Comparison of ENCODE assay signal across 30 cellular contexts in the genomic region with DNA sequence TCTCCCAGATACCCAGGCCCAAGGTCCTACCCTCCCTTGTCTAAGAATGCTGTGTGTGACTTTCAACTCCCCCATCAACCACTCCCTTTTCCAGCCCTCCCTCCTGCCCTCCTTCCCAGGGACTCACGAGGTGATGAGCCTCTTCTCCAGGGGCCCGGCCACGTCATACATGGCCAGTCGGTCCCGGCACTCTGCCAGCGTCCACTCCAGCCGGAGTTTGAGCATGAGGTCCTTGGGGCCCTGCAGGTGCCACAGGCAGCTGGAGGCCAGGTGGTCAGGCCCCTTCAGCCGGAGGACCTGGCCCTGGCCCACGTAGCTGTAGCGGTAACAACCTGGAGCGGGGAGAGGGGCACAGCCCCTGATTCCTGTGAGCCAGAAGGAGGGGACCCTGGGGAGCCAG. TPM values are rescaled to one million over a fixed set of nuclear protein-coding genes. Genes with fewer than 3 reads are reported as not detected.
DNase-seq lines count a peak whose midpoint lies in the region; ATAC-seq and TF ChIP-seq lines count a peak whose summit lies in the region.
"Had no signal": no experiment of that assay in that cellular context is flagged by ENCODE, and none has a peak within 500 bp of the region (broad histone marks: within the 10 kb centered on the region; RNA-seq: fewer than 3 reads in every experiment).

No MANE protein-coding gene starts in this region.

- H3K36me3 Mint-ChIP-seq in stimulated activated effector memory CD8-positive, alpha-beta T cell treated with anti-CD3 and anti-CD28 coated beads, Interleukin-12 subunit alpha, Interleukin-12 subunit beta, amount 100 ng/mL, for 72 hours: peaks cover 60% of the 10 kb centered on the region
- H3K36me3 Mint-ChIP-seq: activated naive CD4-positive, alpha-beta T cell treated with anti-CD3 and anti-CD28 coated beads, Interleukin-2, amount 10 ng/mL, durations not matched to agents 7 days and 5 days; CD14-positive monocyte; stimulated activated naive B cell treated with anti-CD40 and anti-IgM and Interleukin-4, amounts not matched to agents 10 μg/mL and 1 μg/mL and 100 μg/mL, for 72 hours had no signal

- no peak overlapping the region for H2BK15ac ChIP-seq in IMR-90 (ENCODE audit: low read depth, low read length)

- H3K14ac ChIP-seq in IMR-90 (replicated peaks; ENCODE audit: low read depth, low read length): no peak overlapping the region

- no peak overlapping the region for H2AFZ ChIP-seq in IMR-90 (replicated peaks; ENCODE audit: low read length, poor library complexity)

- H3K27ac Mint-ChIP-seq in stimulated activated effector memory CD8-positive, alpha-beta T cell treated with anti-CD3 and anti-CD28 coated beads, Interleukin-12 subunit alpha, Interleukin-12 subunit beta, amount 100 ng/mL, for 72 hours: peak overlapping the region; percentile 83
- H3K27ac Mint-ChIP-seq: activated naive CD4-positive, alpha-beta T cell treated with anti-CD3 and anti-CD28 coated beads, Interleukin-2, amount 10 ng/mL, durations not matched to agents 7 days and 5 days; CD14-positive monocyte had no signal

- no peaks in the 10 kb centered on the region for H3K9me1 ChIP-seq in IMR-90 (ENCODE audit: insufficient read depth, low read length)

- no peaks in the 10 kb centered on the region for H3K4me1 ChIP-seq in IMR-90 (ENCODE audit: control insufficient read depth, insufficient read depth, low read length)
- H3K4me1 ChIP-seq in heart left ventricle: no peaks in the 10 kb centered on the region
- H3K4me1 ChIP-seq: body of pancreas, foreskin keratinocyte had no signal

- H3K4me1 Mint-ChIP-seq in stimulated activated effector memory CD8-positive, alpha-beta T cell treated with anti-CD3 and anti-CD28 coated beads, Interleukin-12 subunit alpha, Interleukin-12 subunit beta, amount 100 ng/mL, for 72 hours: peaks cover 59% of the 10 kb centered on the region
- H3K4me1 Mint-ChIP-seq: CD14-positive monocyte had no signal

- in situ Hi-C loops in IMR-90 (cut with MboI; ENCODE audit: low sequenced_read_pairs): no loop called here

- H2BK5ac ChIP-seq in IMR-90 (ENCODE audit: low read depth, low read length, poor library complexity, severe bottlenecking): no peak overlapping the region

- POLR2A ChIA-PET in IMR-90 (lab: Charles Lee; ENCODE audit: unreplicated experiment): no interaction called here

- no peak overlapping the region for H3K9ac ChIP-seq in IMR-90 (ENCODE audit: low read depth, low read length)

- no peak overlapping the region for H2AK5ac ChIP-seq in IMR-90 (ENCODE audit: low read depth, low read length)

- no peak overlapping the region for H2BK20ac ChIP-seq in IMR-90 (ENCODE audit: low read depth, low read length)

- H3K27me3 ChIP-seq in IMR-90 (ENCODE audit: control insufficient read depth, insufficient read depth, low read length) (peaks cover 41% of the 10 kb centered on the region), heart left ventricle (peaks cover 0 to 42% (median 6%) of the 10 kb centered on the region in 9 donors)
- H3K27me3 ChIP-seq: body of pancreas, ovary had no signal

- no peak for TF ChIP-seq POLR2A in IMR-90 (IDR thresholded peaks at IDR 0.05; ENCODE audit: low read depth, low read length)
- no peak for TF ChIP-seq POLR2A in heart left ventricle (IDR thresholded peaks at IDR 0.05)

- TF ChIP-seq CTCF in IMR-90 (conservative IDR thresholded peaks at IDR 0.05; ENCODE audit: low read depth, low read length) (no peak), fibroblast of mammary gland (conservative IDR thresholded peaks at IDR 0.05; ENCODE audit: control insufficient read depth, insufficient read depth, low read depth, low read length) (no peak), heart left ventricle (IDR thresholded peaks at IDR 0.05) (no peak)

- H4K91ac ChIP-seq in IMR-90 (ENCODE audit: insufficient read depth, low read depth, low read length): no peak overlapping the region

- no peaks in the 10 kb centered on the region for H4K20me1 ChIP-seq in IMR-90 (ENCODE audit: insufficient read depth, low read length)

- H2AK9ac ChIP-seq in IMR-90 (replicated peaks; ENCODE audit: low read depth, low read length, poor library complexity): no peak overlapping the region

- H3K4me2 ChIP-seq in IMR-90 (ENCODE audit: low read depth, low read length): no peak overlapping the region

- no peak overlapping the region for H3K18ac ChIP-seq in IMR-90 (ENCODE audit: low read depth, low read length)

- no peaks in the 10 kb centered on the region for H3K9me3 Mint-ChIP-seq in stimulated activated effector memory CD8-positive, alpha-beta T cell treated with anti-CD3 and anti-CD28 coated beads, Interleukin-12 subunit alpha, Interleukin-12 subunit beta, amount 100 ng/mL, for 72 hours
- H3K9me3 Mint-ChIP-seq: activated naive CD4-positive, alpha-beta T cell treated with anti-CD3 and anti-CD28 coated beads, Interleukin-2, amount 10 ng/mL, durations not matched to agents 7 days and 5 days; CD14-positive monocyte; central memory CD8-positive, alpha-beta T cell; effector memory CD8-positive, alpha-beta T cell; stimulated activated naive B cell treated with anti-CD40 and anti-IgM and Interleukin-4, amounts not matched to agents 10 μg/mL and 1 μg/mL and 100 μg/mL, for 72 hours had no signal

- H3K9me3 ChIP-seq in IMR-90 (ENCODE audit: control insufficient read depth, insufficient read depth, low read length) (no peaks in the 10 kb centered on the region), heart left ventricle (no peaks in the 10 kb centered on the region)
- H3K9me3 ChIP-seq: body of pancreas, ovary had no signal

- H4K8ac ChIP-seq in IMR-90 (ENCODE audit: low read depth in 2 of 2, low read length in 2 of 2): no peak overlapping the region

- H3K79me1 ChIP-seq in IMR-90 (ENCODE audit: low read depth in 1 of 2, low read length in 2 of 2): no peaks in the 10 kb centered on the region

- H3K36me3 ChIP-seq in IMR-90 (ENCODE audit: control insufficient read depth, insufficient read depth, low read length) (no peaks in the 10 kb centered on the region), heart left ventricle (no peaks in the 10 kb centered on the region)
- H3K36me3 ChIP-seq: ovary had no signal

- no peak overlapping the region for H3K23ac ChIP-seq in IMR-90 (ENCODE audit: low read depth, low read length)

- no peak overlapping the region for H3K4me3 ChIP-seq in IMR-90 (ENCODE audit: insufficient read depth, low read depth, low read length)
- no peak overlapping the region for H3K4me3 ChIP-seq in fibroblast of mammary gland (ENCODE audit: control insufficient read depth, low read depth, low read length)
- no peak overlapping the region for H3K4me3 ChIP-seq in heart left ventricle
- H3K4me3 ChIP-seq: body of pancreas, ovary had no signal

- no peak for TF ChIP-seq RAD21 in IMR-90 (IDR thresholded peaks at IDR 0.05; ENCODE audit: low read length)

- H3K27ac ChIP-seq in IMR-90 (ENCODE audit: insufficient read depth, low read length): no peak overlapping the region
- H3K27ac ChIP-seq in heart left ventricle: no peak overlapping the region
- H3K27ac ChIP-seq: 22Rv1, body of pancreas, foreskin keratinocyte, ovary had no signal

- peak; percentile 27 for DNase-seq in DMS53 (lab: John Stamatoyannopoulos, UW)
- DNase-seq in DMS53 treated with DMSO at 0.1 percent for 48 hours (lab: John Stamatoyannopoulos, UW; ENCODE audit: unreplicated experiment): no peak
- DNase-seq in IMR-90: peak; percentile 5
- DNase-seq in fibroblast of mammary gland (ENCODE audit: low read depth): peak; percentile 50
- DNase-seq in stimulated activated effector memory CD8-positive, alpha-beta T cell treated with anti-CD3 and anti-CD28 coated beads, Interleukin-12 subunit alpha, Interleukin-12 subunit beta, amount 100 ng/mL, for 72 hours (ENCODE audit: low spot score in 2 of 2): no peak
- no peak for DNase-seq in heart left ventricle
- no peak for DNase-seq in stimulated activated CD4-positive, alpha-beta T cell treated with anti-CD3 and anti-CD28 coated beads, Interleukin-4, amount 100 ng/mL, for 24 hours
- DNase-seq: activated CD4-positive, CD25-positive, alpha-beta regulatory T cell; activated CD8-positive, alpha-beta memory T cell treated with anti-CD3 and anti-CD28 coated beads, Interleukin-2, amount 50 U/mL, for 4 hours; activated naive CD4-positive, alpha-beta T cell treated with anti-CD3 and anti-CD28 coated beads, Interleukin-2, amount 10 ng/mL, durations not matched to agents 7 days and 5 days; body of pancreas; effector memory CD8-positive, alpha-beta T cell; erythroblast; foreskin keratinocyte; hippocampal formation; Karpas-422; mesenchymal stem cell; NCI-H1436; NCI-H2081 treated with DMSO at 0.1 percent for 48 hours; NCI-H345; NCI-H748 treated with DMSO at 0.1 percent for 48 hours; ovary; stimulated activated naive B cell treated with anti-CD40 and anti-IgM and Interleukin-4, amounts not matched to agents 10 μg/mL and 1 μg/mL and 100 μg/mL, for 72 hours had no signal

- H3K4me3 Mint-ChIP-seq in stimulated activated effector memory CD8-positive, alpha-beta T cell treated with anti-CD3 and anti-CD28 coated beads, Interleukin-12 subunit alpha, Interleukin-12 subunit beta, amount 100 ng/mL, for 72 hours: peak overlapping the region; percentile 78
- H3K4me3 Mint-ChIP-seq: activated naive CD4-positive, alpha-beta T cell treated with anti-CD3 and anti-CD28 coated beads, Interleukin-2, amount 10 ng/mL, durations not matched to agents 7 days and 5 days; CD14-positive monocyte; central memory CD8-positive, alpha-beta T cell; effector memory CD8-positive, alpha-beta T cell; stimulated activated naive B cell treated with anti-CD40 and anti-IgM and Interleukin-4, amounts not matched to agents 10 μg/mL and 1 μg/mL and 100 μg/mL, for 72 hours had no signal

- no peak overlapping the region for H4K5ac ChIP-seq in IMR-90 (ENCODE audit: low read depth, low read length)

- intact Hi-C loops in IMR-90 (cut with micrococcal nuclease): no loop called here
- intact Hi-C loops in heart left ventricle (cut with DNase I): loop anchor here in 1 of 10 donors (10.0 kb wide), 1 partner anchor 65 kb away; no protein-coding TSS in a partner anchor

- H3K4ac ChIP-seq in IMR-90 (ENCODE audit: low read depth, low read length): no peak overlapping the region

- ATAC-seq in IMR-90 (ENCODE audit: low read depth) (no peak), HG02798 (IDR thresholded peaks at IDR 0.05; ENCODE audit: poor library complexity, unreplicated experiment) (no peak), heart left ventricle (no peak)
- ATAC-seq in stimulated activated effector memory CD8-positive, alpha-beta T cell treated with anti-CD3 and anti-CD28 coated beads, Interleukin-12 subunit alpha, Interleukin-12 subunit beta, amount 100 ng/mL, for 72 hours: no peak
- ATAC-seq: body of pancreas; effector memory CD8-positive, alpha-beta T cell; foreskin keratinocyte; HepG2; stimulated activated naive B cell treated with anti-CD40 and anti-IgM and Interleukin-4, amounts not matched to agents 10 μg/mL and 1 μg/mL and 100 μg/mL, for 72 hours had no signal

- dilution Hi-C loops in IMR-90 (cut with HindIII; ENCODE audit: low sequenced_read_pairs, unreplicated experiment): no loop called here

- BruUV-seq in IMR-90 (replicated peaks; lab: Mats Ljungman, UMichigan): no TSS peak

- CTCF ChIA-PET in IMR-90 (lab: Yijun Ruan, JAX): no interaction called here

- WGBS in IMR-90 (ENCODE audit: extremely low coverage in 2 of 2, insufficient read length in 1 of 2), 2 experiments: 46% methylated on average over 10 of the region's 11 CpGs; no CpG with 5 or more reads in 1 of the 2 experiments
- WGBS in heart left ventricle, 4 donors: 56 to 61% (median 58%) methylated on average over 8 to 11 of the region's 11 CpGs

- no peak overlapping the region for H3K56ac ChIP-seq in IMR-90 (ENCODE audit: extremely low read depth, insufficient read depth, low read length)

- H2BK120ac ChIP-seq in IMR-90 (ENCODE audit: low read depth, low read length): no peak overlapping the region

RNA-seq across cellular contexts. Expression of a gene that starts 20.1 kb away (rescaled TPM):
- total RNA-seq in IMR-90 (2012; rRNA removed): not detected in 2 replicates
- not detected in 2 replicates for polyA plus RNA-seq in IMR-90 (2012; rRNA removed)
- polyA plus RNA-seq in IMR-90 (2012; cell fraction: cytosol; rRNA removed): not detected in 2 replicates
- not detected in 2 replicates for polyA plus RNA-seq in IMR-90 (2012; cell fraction: nucleus; rRNA removed; ENCODE audit: low replicate concordance)
- total RNA-seq in heart left ventricle: under 1 TPM in 1 of 9 donors, not detected in 8; 0.91 TPM
- not detected for polyA plus RNA-seq in heart left ventricle
- total RNA-seq: foreskin keratinocyte, H1 had no signal
- polyA plus RNA-seq: CD14-positive monocyte, foreskin keratinocyte, neural cell had no signal

RNA-seq across cellular contexts. Expression of a gene that starts 37.9 kb away (rescaled TPM):
- total RNA-seq in IMR-90 (2012; rRNA removed) (28.3 and 29.2 TPM in 2 replicates), heart left ventricle (10 to 100 TPM; 10.8 to 62.0 (median 17.3) TPM)
- polyA plus RNA-seq in IMR-90 (2012; rRNA removed) (37.3 and 37.8 TPM in 2 replicates), heart left ventricle (10 to 100 TPM; 17.1 to 27.3 TPM)
- 26.9 and 44.6 TPM in 2 replicates for polyA plus RNA-seq in IMR-90 (2012; cell fraction: cytosol; rRNA removed)
- polyA plus RNA-seq in IMR-90 (2012; cell fraction: nucleus; rRNA removed; ENCODE audit: low replicate concordance): 48.0 and 87.9 TPM in 2 replicates

Comparison
In these comparisons a context has a peak if more than half of its experiments do, and no peak if none do; other contexts are left out.
1. DNase-seq: peak in DMS53 (single experiment), IMR-90 (single experiment) and fibroblast of mammary gland (single experiment); none in DMS53 treated with DMSO at 0.1 percent for 48 hours (single experiment), stimulated activated effector memory CD8-positive, alpha-beta T cell treated with anti-CD3 and anti-CD28 coated beads, Interleukin-12 subunit alpha, Interleukin-12 subunit beta, amount 100 ng/mL, for 72 hours (0 of 2), heart left ventricle (0 of 5) and stimulated activated CD4-positive, alpha-beta T cell treated with anti-CD3 and anti-CD28 coated beads, Interleukin-4, amount 100 ng/mL, for 24 hours (single experiment).